ENCODE assay signal across 27 cellular contexts in genomic region chr5:137573376-137573775, GRCh38.
"Had no signal": no experiment of that assay in that cellular context is flagged by ENCODE, and none has a peak within 500 bp of the region (broad histone marks: within the 10 kb centered on the region; RNA-seq: fewer than 3 reads in every experiment).

No MANE protein-coding gene starts in this region.

- H3K9me3 ChIP-seq: left lung, lower lobe of right lung, psoas muscle, right lobe of liver, tibial nerve, uterus had no signal

- H3K79me2 ChIP-seq: parathyroid adenoma had no signal

- H3K27ac Mint-ChIP-seq: immature natural killer cell; stimulated activated memory B cell treated with anti-CD40 and anti-IgM and Interleukin-4, amounts not matched to agents 10 μg/mL and 1 μg/mL and 100 μg/mL, for 72 hours; stimulated activated naive CD8-positive, alpha-beta T cell treated with anti-CD3 and anti-CD28 coated beads, Interleukin-15, amount 100 ng/mL, for 72 hours; type B pancreatic cell had no signal

- H3K4me2 ChIP-seq: smooth muscle cell had no signal

- ATAC-seq: left colon; left lung; lower lobe of right lung; naive thymus-derived CD8-positive, alpha-beta T cell; psoas muscle; stimulated activated memory B cell treated with anti-CD40 and anti-IgM and Interleukin-4, amounts not matched to agents 10 μg/mL and 1 μg/mL and 100 μg/mL, for 72 hours; stimulated activated naive CD8-positive, alpha-beta T cell treated with anti-CD3 and anti-CD28 coated beads, Interleukin-15, amount 100 ng/mL, for 72 hours had no signal

- H3K36me3 Mint-ChIP-seq: immature natural killer cell; naive thymus-derived CD8-positive, alpha-beta T cell; stimulated activated memory B cell treated with anti-CD40 and anti-IgM and Interleukin-4, amounts not matched to agents 10 μg/mL and 1 μg/mL and 100 μg/mL, for 72 hours; type B pancreatic cell had no signal

- H3K36me3 ChIP-seq: left lung, lower lobe of right lung, right lobe of liver, tibial nerve, uterus had no signal

- H3K9me3 Mint-ChIP-seq: naive thymus-derived CD8-positive, alpha-beta T cell; nephron; neural crest cell; stimulated activated naive CD8-positive, alpha-beta T cell treated with anti-CD3 and anti-CD28 coated beads, Interleukin-15, amount 100 ng/mL, for 72 hours; type B pancreatic cell had no signal

- H3K4me1 Mint-ChIP-seq: naive thymus-derived CD8-positive, alpha-beta T cell; neural crest cell; stimulated activated memory B cell treated with anti-CD40 and anti-IgM and Interleukin-4, amounts not matched to agents 10 μg/mL and 1 μg/mL and 100 μg/mL, for 72 hours; stimulated activated naive CD8-positive, alpha-beta T cell treated with anti-CD3 and anti-CD28 coated beads, Interleukin-15, amount 100 ng/mL, for 72 hours had no signal

- H3K27ac ChIP-seq: left lung, lower lobe of right lung, parathyroid adenoma, psoas muscle, right lobe of liver, tibial nerve, uterus had no signal

- H3K27me3 ChIP-seq: left lung, right lobe of liver, tibial nerve, uterus had no signal

- H3K9ac ChIP-seq: parathyroid adenoma had no signal

- DNase-seq: hypothalamus; immature natural killer cell; kidney; left colon; left lung; lower lobe of right lung; mammary epithelial cell; mesenchymal stem cell; naive thymus-derived CD8-positive, alpha-beta T cell; nucleus accumbens; psoas muscle; right lobe of liver; stimulated activated CD4-positive, alpha-beta T cell treated with anti-CD3 and anti-CD28 coated beads, Interleukin-1b, Interleukin-23, amount 100 ng/mL, for 48 hours; stimulated activated CD4-positive, alpha-beta T cell treated with anti-CD3 and anti-CD28 coated beads, Interleukin-2, amount 100 ng/mL, for 48 hours; stimulated activated CD4-positive, alpha-beta T cell treated with anti-CD3 and anti-CD28 coated beads, Interleukin-4, amount 100 ng/mL, for 4 hours; stimulated activated CD8-positive, alpha-beta memory T cell treated with anti-CD3 and anti-CD28 coated beads, Interleukin-4, amount 100 ng/mL, for 48 hours; stimulated activated naive CD4-positive, alpha-beta T cell treated with Interleukin-2 at 50 U/mL for 16 hours; stimulated activated naive CD8-positive, alpha-beta T cell treated with anti-CD3 and anti-CD28 coated beads, Interleukin-15, amount 100 ng/mL, for 72 hours; substantia nigra; uterus had no signal

- H3K4me1 ChIP-seq: left lung, lower lobe of right lung, parathyroid adenoma, psoas muscle, right lobe of liver, tibial nerve, uterus had no signal

- H3K4me3 ChIP-seq: left lung, lower lobe of right lung, psoas muscle, right lobe of liver, smooth muscle cell, tibial nerve, uterus had no signal

- H2AFZ ChIP-seq: parathyroid adenoma had no signal

- H3K4me3 Mint-ChIP-seq: immature natural killer cell; naive thymus-derived CD8-positive, alpha-beta T cell; nephron; neural crest cell; stimulated activated memory B cell treated with anti-CD40 and anti-IgM and Interleukin-4, amounts not matched to agents 10 μg/mL and 1 μg/mL and 100 μg/mL, for 72 hours; stimulated activated naive CD8-positive, alpha-beta T cell treated with anti-CD3 and anti-CD28 coated beads, Interleukin-15, amount 100 ng/mL, for 72 hours; type B pancreatic cell had no signal
